In genomic region chr9:137114613-137115393, GRCh38 we compare ENCODE assay signal across 8 cellular contexts. TPM values are rescaled to one million over a fixed set of nuclear protein-coding genes. Genes with fewer than 3 reads are reported as not detected.
DNase-seq lines count a peak whose midpoint lies in the region; FAIRE-seq and TF ChIP-seq lines count a peak whose summit lies in the region.

DPP7 (minus strand) TSS chr9:137114733; CDS start chr9:137114713, 20 bp downstream.

- H3K4me1 ChIP-seq in duodenal mucosa (ENCODE audit: control insufficient read depth in 1 of 2, insufficient read depth in 2 of 2, low read length in 2 of 2): peaks cover 0 to 7% of the 10 kb centered on the region in 2 donors

- TF ChIP-seq POLR2A in GM12892 (IDR thresholded peaks at IDR 0.05; ENCODE audit: low read depth, low read length): peak; percentile 61; the same call in 1 of the 2 replicates

- peak; percentile 83 for FAIRE-seq in GM12892 (lab: Jason Lieb, UNC)

- peaks cover 13 to 26% of the 10 kb centered on the region in 2 donors for H3K27me3 ChIP-seq in duodenal mucosa (ENCODE audit: control insufficient read depth in 1 of 2, insufficient read depth in 2 of 2, low read length in 2 of 2)

- H3K4me1 Mint-ChIP-seq in HFFc6 (ENCODE audit: low read depth): no peaks in the 10 kb centered on the region

- no peaks in the 10 kb centered on the region for H3K36me3 Mint-ChIP-seq in HFFc6 (ENCODE audit: low read depth)

- H3K36me3 ChIP-seq in duodenal mucosa (ENCODE audit: control insufficient read depth in 1 of 2, insufficient read depth in 2 of 2, low read length in 2 of 2): peaks cover 0 to 18% of the 10 kb centered on the region in 2 donors

- peak within 1 kb of the TSS; percentile 53 for H3K4me3 Mint-ChIP-seq in HFFc6

- TF ChIP-seq CTCF in HFFc6 (IDR thresholded peaks at IDR 0.05): peak; percentile 21; the same call in 1 of the 2 replicates

- no peaks in the 10 kb centered on the region for H3K9me3 ChIP-seq in duodenal mucosa (ENCODE audit: control insufficient read depth in 1 of 2, low read length in 2 of 2)

- no peak within 1 kb of the TSS for H3K27ac Mint-ChIP-seq in HFFc6

- H3K9me3 Mint-ChIP-seq in HFFc6: no peaks in the 10 kb centered on the region

- H3K4me3 ChIP-seq in duodenal mucosa (ENCODE audit: low read depth in 1 of 2, low read length in 2 of 2): peak within 1 kb of the TSS; percentile 44 to 55

- no peaks in the 10 kb centered on the region; the same call in 1 of the 2 replicates for H3K27me3 Mint-ChIP-seq in HFFc6 (ENCODE audit: insufficient read depth)

- H3K9ac ChIP-seq in duodenal mucosa (ENCODE audit: low read depth in 1 of 2, low read length in 2 of 2): no peak within 1 kb of the TSS

- H3K27ac ChIP-seq in duodenal mucosa (ENCODE audit: low read depth, low read length): no peak within 1 kb of the TSS

- DNase-seq in GM12892 (ENCODE audit: insufficient read length): peak; percentile 98
- peak; percentile 12 for DNase-seq in HFFc6
- peak; percentile 10 for DNase-seq in NCI-H2227 treated with DMSO at 0.1 percent for 48 hours (lab: John Stamatoyannopoulos, UW)
- DNase-seq in activated CD4-positive, alpha-beta T cell treated with anti-CD3 and anti-CD28 coated beads, Interleukin-2, amount 50 U/mL, for 48 hours: peak; percentile 79 to 83
- DNase-seq in medulla oblongata (ENCODE audit: extremely low spot score): peak; percentile 85
- DNase-seq in stimulated activated CD8-positive, alpha-beta memory T cell treated with anti-CD3 and anti-CD28 coated beads, Interleukin-12 subunit alpha, Interleukin-12 subunit beta, amount 100 ng/mL, for 1 hour (ENCODE audit: low read depth): peak; percentile 59
- DNase-seq in SHP77 treated with DMSO at 0.1 percent for 48 hours (lab: John Stamatoyannopoulos, UW): no peak

RNA-seq across cellular contexts. Expression of gene DPP7, which starts in this region (rescaled TPM):
- 114 TPM for polyA plus RNA-seq in GM12892 (2012; ENCODE audit: missing spikeins)
- total RNA-seq in HFFc6 (2021; fragmentation: NEBNext Ultra II Directional; extraction: Animal tissue kit (Norgen Biotek cat#: 25700)): 10 to 100 TPM; 47.5 to 90.2 (median 51.1) TPM
